In genomic region chr10:124512040-124512428, GRCh38 we compare ENCODE assay signal across 18 cellular contexts. TPM values are rescaled to one million over a fixed set of nuclear protein-coding genes. Genes with fewer than 3 reads are reported as not detected.
DNase-seq lines count a peak whose midpoint lies in the region; ATAC-seq, FAIRE-seq and TF ChIP-seq lines count a peak whose summit lies in the region.
"Had no signal": no experiment of that assay in that cellular context is flagged by ENCODE, and none has a peak within 500 bp of the region (broad histone marks: within the 10 kb centered on the region; RNA-seq: fewer than 3 reads in every experiment).

No MANE protein-coding gene starts in this region.

- no peak overlapping the region for H3K4me3 ChIP-seq in HCT116 (replicated peaks in 1 of 2; ENCODE audit: low read depth in 1 of 2, low read length in 2 of 2)
- H3K4me3 ChIP-seq in H1 (ENCODE audit: extremely low read depth in 1 of 4, insufficient read depth in 2 of 4, low read depth in 3 of 4, low read length in 4 of 4) = no peak overlapping the region
- H3K4me3 ChIP-seq in spleen = no peak overlapping the region
- H3K4me3 ChIP-seq in OCI-LY7 (ENCODE audit: low read depth, low read length, poor library complexity, severe bottlenecking) = no peak overlapping the region
- H3K4me3 ChIP-seq: A549 had no signal

- H3K14ac ChIP-seq in H1 (ENCODE audit: insufficient read length) = no peak overlapping the region

- no peak overlapping the region for H3K4ac ChIP-seq in H1 (replicated peaks; ENCODE audit: insufficient read length, low read depth, low read length)

- CTCF ChIA-PET in HCT116 (lab: Charles Lee) (no interaction called here), H1 (lab: Charles Lee; ENCODE audit: partially characterized antibody) (interaction anchor here (1.1 to 2.0 kb wide), 3 partner anchors 9 to 109 kb away, joined by 3 to 7 read pairs (median 3); no protein-coding TSS in a partner anchor), OCI-LY7 (lab: Charles Lee; ENCODE audit: unreplicated experiment) (no interaction called here)

- H3K79me1 ChIP-seq in H1 (ENCODE audit: low read depth, low read length) = no peaks in the 10 kb centered on the region

- peaks cover 4 to 6% of the 10 kb centered on the region in 2 experiments; a peak in 2 of 4 replicates for H3K4me1 ChIP-seq in HCT116 (ENCODE audit: control insufficient read depth in 1 of 2, insufficient read depth in 2 of 2, low read length in 2 of 2)
- peaks cover 0 to 2% (median 0%) of the 10 kb centered on the region in 4 experiments; a peak in 1 of 7 replicates for H3K4me1 ChIP-seq in H1 (replicated peaks in 1 of 4; ENCODE audit: control insufficient read depth in 3 of 4, insufficient read depth in 4 of 4, low read length in 3 of 4)
- H3K4me1 ChIP-seq in spleen = no peaks in the 10 kb centered on the region
- peaks cover 11% of the 10 kb centered on the region for H3K4me1 ChIP-seq in OCI-LY7 (ENCODE audit: insufficient read depth, low read length, poor library complexity, severe bottlenecking)
- H3K4me1 ChIP-seq: A549, BE2C had no signal

- peaks cover 3% of the 10 kb centered on the region; the same call in 1 of the 2 replicates for H3K23me2 ChIP-seq in H1 (ENCODE audit: low read depth, low read length)

- no peaks in the 10 kb centered on the region for H3K9me2 ChIP-seq in HCT116 (ENCODE audit: insufficient read depth)
- no peaks in the 10 kb centered on the region for H3K9me2 ChIP-seq in OCI-LY7 (ENCODE audit: insufficient read depth, low read length)

- no peak for TF ChIP-seq EP300 in H1 (IDR thresholded peaks at IDR 0.05; ENCODE audit: borderline replicate concordance in 1 of 2, low read depth in 2 of 2, low read length in 2 of 2)

- peak overlapping the region; percentile 10 for H4K91ac ChIP-seq in H1 (replicated peaks; ENCODE audit: insufficient read length, low read length)

- POLR2A ChIA-PET in HCT116 (lab: Charles Lee) = no interaction called here
- POLR2A ChIA-PET in H1 (lab: Charles Lee; ENCODE audit: partially characterized antibody) = interaction anchor here (0.8 to 2.2 kb wide), 3 partner anchors 37 to 279 kb away, joined by 3 to 5 read pairs (median 3); partner anchors contain the start of genes EEF1AKMT2 and OAT
- POLR2A ChIA-PET in OCI-LY7 (lab: Charles Lee) = interaction anchor here (0.7 to 0.9 kb wide), 2 partner anchors 9 to 17 kb away, joined by 3 to 4 read pairs; no protein-coding TSS in a partner anchor

- H4K5ac ChIP-seq in H1 (ENCODE audit: insufficient read length, low read depth, low read length) = no peak overlapping the region

- H2BK5ac ChIP-seq in H1 (ENCODE audit: low read depth, low read length) = no peak overlapping the region; the same call in 1 of the 2 replicates

- H4K8ac ChIP-seq in H1 (ENCODE audit: extremely low read depth, insufficient read depth, low read length) = no peak overlapping the region; the same call in 1 of the 2 replicates

- H3K9ac ChIP-seq in HCT116 (ENCODE audit: low read length) = no peak overlapping the region
- H3K9ac ChIP-seq in H1 (replicated peaks in 1 of 4; ENCODE audit: extremely low read depth in 1 of 4, low read depth in 3 of 4, low read length in 3 of 4) = no peak overlapping the region

- 86% methylated on average over 7 of the region's 8 CpGs; no CpG with 5 or more reads in 1 of the 2 experiments for WGBS in H1 (ENCODE audit: extremely low coverage in 1 of 2, insufficient coverage in 1 of 2, insufficient read length in 1 of 2, insufficient replicate concordance in 2 of 2, low coverage in 1 of 2, low lambda C conversion rate in 2 of 2, missing lambda C conversion rate in 1 of 2), 2 experiments
- 81 to 95% (median 85%) methylated on average over 8 of the region's 8 CpGs for WGBS in spleen, 5 donors

- no peak overlapping the region for H3K56ac ChIP-seq in H1 (replicated peaks; ENCODE audit: insufficient read length, low read depth, low read length)

- H3K36me3 ChIP-seq in HCT116 (ENCODE audit: control insufficient read depth in 1 of 2, insufficient read depth in 2 of 2, low read length in 2 of 2) (no peaks in the 10 kb centered on the region), H1 (ENCODE audit: control insufficient read depth in 2 of 4, insufficient read depth in 4 of 4, low read length in 3 of 4) (no peaks in the 10 kb centered on the region), spleen (peaks cover 0 to 18% (median 0%) of the 10 kb centered on the region in 6 donors), OCI-LY7 (ENCODE audit: insufficient read depth, low read length) (no peaks in the 10 kb centered on the region)
- H3K36me3 ChIP-seq: BE2C had no signal

- RAD21 ChIA-PET in HCT116 (lab: Charles Lee; ENCODE audit: low non-redundant PET in 1 of 2, low total read pairs in 2 of 2, uncharacterized antibody in 2 of 2, unreplicated experiment in 2 of 2) = no interaction called here

- TF ChIP-seq POLR2A in HCT116 (IDR thresholded peaks at IDR 0.05; ENCODE audit: borderline replicate concordance, extremely low read depth, insufficient read depth, insufficient read length) = no peak
- no peak for TF ChIP-seq POLR2A in H1 (IDR thresholded peaks at IDR 0.05; ENCODE audit: control extremely low read depth in 1 of 2, low read depth in 2 of 2, low read length in 2 of 2)
- no peak for TF ChIP-seq POLR2A in spleen (IDR thresholded peaks at IDR 0.05)

- H3K4me2 ChIP-seq in HCT116 (ENCODE audit: low read length) (no peak overlapping the region), H1 (ENCODE audit: insufficient read depth in 1 of 2, low read depth in 2 of 2, low read length in 2 of 2) (no peak overlapping the region), OCI-LY7 (ENCODE audit: low read length) (no peak overlapping the region)
- H3K4me2 ChIP-seq: A549 had no signal

- H3K27me3 ChIP-seq in HCT116 (ENCODE audit: insufficient read depth, low read length) (no peaks in the 10 kb centered on the region), H1 (replicated peaks in 1 of 4; ENCODE audit: control insufficient read depth in 3 of 4, extremely low read depth in 1 of 4, insufficient read depth in 3 of 4, low read length in 3 of 4) (no peaks in the 10 kb centered on the region), spleen (replicated peaks in 1 of 7) (no peaks in the 10 kb centered on the region)
- H3K27me3 ChIP-seq: BE2C had no signal

- H3K9me3 ChIP-seq in HCT116 (ENCODE audit: control insufficient read depth in 1 of 2, insufficient read depth in 1 of 2, low read depth in 1 of 2, low read length in 2 of 2) = no peaks in the 10 kb centered on the region
- H3K9me3 ChIP-seq in H1 (ENCODE audit: insufficient read depth in 2 of 2, low read depth in 1 of 2, low read length in 1 of 2) = no peaks in the 10 kb centered on the region
- no peaks in the 10 kb centered on the region for H3K9me3 ChIP-seq in spleen
- no peaks in the 10 kb centered on the region for H3K9me3 ChIP-seq in OCI-LY7 (ENCODE audit: low read length)
- H3K9me3 ChIP-seq: A549, BE2C had no signal

- no peak overlapping the region for H3K27ac ChIP-seq in HCT116 (ENCODE audit: low read depth, low read length)
- no peak overlapping the region for H3K27ac ChIP-seq in H1 (ENCODE audit: low read depth, low read length)
- H3K27ac ChIP-seq in spleen = no peak overlapping the region
- no peak overlapping the region for H3K27ac ChIP-seq in OCI-LY7 (ENCODE audit: low read depth, low read length, poor library complexity, severe bottlenecking)
- H3K27ac ChIP-seq: A549, C4-2B, HL-60 had no signal

- no peak overlapping the region for H2BK20ac ChIP-seq in H1 (ENCODE audit: low read length)

- H3K18ac ChIP-seq in H1 (ENCODE audit: extremely low read depth, low read length) = no peak overlapping the region

- TF ChIP-seq RAD21 in HCT116 (IDR thresholded peaks at IDR 0.05; ENCODE audit: low read depth) (no peak), H1 (IDR thresholded peaks at IDR 0.05 in 1 of 2, conservative IDR thresholded peaks at IDR 0.05 in 1 of 2; ENCODE audit: low read depth in 2 of 2, low read length in 2 of 2) (no peak)

- no TSS peak for BruUV-seq in HCT116 (replicated peaks; lab: Mats Ljungman, UMichigan)
- BruUV-seq in OCI-LY7 (replicated peaks; lab: Mats Ljungman, UMichigan) = no TSS peak

- no peak overlapping the region for H2AK5ac ChIP-seq in H1 (ENCODE audit: low read depth, low read length)

- peak overlapping the region; percentile 17; the same call in 1 of the 2 replicates for H2BK12ac ChIP-seq in H1 (ENCODE audit: low read depth, low read length)

- ATAC-seq in HCT116 (peak; percentile 43), GM19023 (IDR thresholded peaks at IDR 0.05; ENCODE audit: unreplicated experiment) (no peak)
- ATAC-seq: A549 had no signal

- no peak overlapping the region for H3K23ac ChIP-seq in H1 (ENCODE audit: insufficient read length)

- H2BK15ac ChIP-seq in H1 (ENCODE audit: low read length) = no peak overlapping the region

- H4K20me1 ChIP-seq in HCT116 (ENCODE audit: insufficient read depth) (no peaks in the 10 kb centered on the region), H1 (replicated peaks in 1 of 2; ENCODE audit: control insufficient read depth in 1 of 2, insufficient read depth in 2 of 2, low read length in 2 of 2) (no peaks in the 10 kb centered on the region), OCI-LY7 (ENCODE audit: insufficient read depth, low read length) (no peaks in the 10 kb centered on the region; the same call in 1 of the 2 replicates)

- H2AFZ ChIP-seq in HCT116 (ENCODE audit: low read depth, low read length, poor library complexity, severe bottlenecking) (no peak overlapping the region), H1 (ENCODE audit: low read length) (no peak overlapping the region), OCI-LY7 (ENCODE audit: low read length) (no peak overlapping the region)

- TF ChIP-seq CTCF in HCT116 (IDR thresholded peaks at IDR 0.05 in 2 of 3, conservative IDR thresholded peaks at IDR 0.05 in 1 of 3; ENCODE audit: borderline replicate concordance in 1 of 3, insufficient read depth in 1 of 3, low read depth in 2 of 3, low read length in 2 of 3) = no peak
- TF ChIP-seq CTCF in H1 (IDR thresholded peaks at IDR 0.05; ENCODE audit: control extremely low read depth in 1 of 3, insufficient read depth in 1 of 3, low read depth in 1 of 3, low read length in 3 of 3) = no peak
- no peak for TF ChIP-seq CTCF in spleen (IDR thresholded peaks at IDR 0.05 in 8 of 11, conservative IDR thresholded peaks at IDR 0.05 in 3 of 11)
- no peak for TF ChIP-seq CTCF in OCI-LY7 (conservative IDR thresholded peaks at IDR 0.05; ENCODE audit: low read length)

- DNase-seq in HCT116 (ENCODE audit: low read depth, low spot score) (no peak), SW480 (ENCODE audit: low spot score) (peak; percentile 47), H1 (ENCODE audit: low read depth in 1 of 2, low spot score in 2 of 2) (no peak), spleen (peak; percentile 41), OCI-LY7 (ENCODE audit: low spot score) (no peak), inferior parietal cortex (ENCODE audit: extremely low spot score) (no peak)
- DNase-seq: BE2C; CD8-positive, alpha-beta T cell; COR-L47; DND-41; GDM1; HCEC 1CT had no signal

- FAIRE-seq in H1 (lab: Jason Lieb, UNC) = no peak
- FAIRE-seq: A549, GM12892, GM19239 had no signal

- H3K79me2 ChIP-seq in HCT116 (ENCODE audit: insufficient read depth, low read length) = no peaks in the 10 kb centered on the region
- H3K79me2 ChIP-seq in H1 (ENCODE audit: control insufficient read depth in 1 of 2, insufficient read depth in 2 of 2, low read length in 2 of 2) = no peaks in the 10 kb centered on the region
- no peaks in the 10 kb centered on the region for H3K79me2 ChIP-seq in OCI-LY7 (ENCODE audit: insufficient read depth, low read depth, low read length)

- intact Hi-C loops in HCT116 (cut with micrococcal nuclease) (no loop called here), spleen (cut with DNase I; ENCODE audit: low total_unique reads) (no loop called here), OCI-LY7 (cut with micrococcal nuclease; ENCODE audit: unreplicated experiment) (no loop called here)

- no peak overlapping the region for H2BK120ac ChIP-seq in H1 (replicated peaks; ENCODE audit: low read depth, low read length)

RNA-seq across cellular contexts. Expression of gene LHPP, which starts 50.4 kb away (rescaled TPM):
- total RNA-seq in HCT116 (2021; ENCODE audit: unreplicated experiment) (45.8 TPM), spleen (10 to 100 TPM; 16.8 to 27.9 (median 24.2) TPM), OCI-LY7 (2022) (53.3 and 65.2 TPM in 2 replicates)
- polyA plus RNA-seq in HCT116 (2012) = 56.9 and 58.2 TPM in 2 replicates
- total RNA-seq in H1 (2021; fragmentation: NEBNext Ultra II Directional; extraction: Animal tissue kit (Norgen Biotek cat#: 25700)) = 26.0 and 27.5 TPM in 2 replicates
- polyA plus RNA-seq in H1 (2011; rRNA removed) (45.0 and 50.5 TPM in 2 replicates), spleen (10 to 100 TPM; 18.1 to 36.8 (median 21.4) TPM)
- polyA plus RNA-seq in H1 (2011; cell fraction: cytosol; rRNA removed) = 39.2 TPM
- polyA plus RNA-seq in H1 (2011; cell fraction: nucleus; rRNA removed) = 40.4 TPM
- 20.9 to 42.0 TPM (median 37.2 TPM) in 4 replicates for polyA plus RNA-seq in H1 (2012, experiment 1 of 2)
- 36.6 TPM for polyA plus RNA-seq in H1 (2012, experiment 2 of 2)
- 18.9 TPM for polyA plus RNA-seq in H1 (2013, experiment 1 of 2)
- 18.9 TPM for polyA plus RNA-seq in H1 (2013, experiment 2 of 2)
- 19.6 and 21.2 TPM in 2 replicates for polyA minus RNA-seq in H1 (2011; rRNA and poly(A)+ RNA removed)
- polyA minus RNA-seq in H1 (2011; cell fraction: cytosol; rRNA and poly(A)+ RNA removed) = 10.4 TPM
- 24.9 TPM for polyA minus RNA-seq in H1 (2011; cell fraction: nucleus; rRNA and poly(A)+ RNA removed)
- 19.1 and 30.3 TPM in 2 replicates for total RNA-seq in OCI-LY7 (2014; rRNA removed; shearing (Covaris generic))

Comparison
In these comparisons a context has a peak if more than half of its experiments do, and no peak if none do; other contexts are left out.
1. DNase-seq: peak in SW480 (single experiment) and spleen (single experiment); none in HCT116 (single experiment), H1 (0 of 2), OCI-LY7 (single experiment) and inferior parietal cortex (single experiment).